18 cellular contexts compared by ENCODE assay signal in genomic region chr1:191648939-191649338, GRCh38.
DNase-seq lines count a peak whose midpoint lies in the region; ATAC-seq, FAIRE-seq and TF ChIP-seq lines count a peak whose summit lies in the region.
"Had no signal": no experiment of that assay in that cellular context is flagged by ENCODE, and none has a peak within 500 bp of the region (broad histone marks: within the 10 kb centered on the region; RNA-seq: fewer than 3 reads in every experiment).

No MANE protein-coding gene starts in this region.

- no peak for DNase-seq in RCC 7860 (ENCODE audit: low spot score)
- DNase-seq in kidney, result no peak
- no peak for DNase-seq in left lung
- DNase-seq in MG63, result no peak
- DNase-seq: BE2C; CD4-positive, alpha-beta T cell; CD8-positive, alpha-beta memory T cell; DMS 273 treated with DMSO at 0.1 percent for 48 hours; DMS53; DMS79 treated with DMSO at 0.1 percent for 48 hours; GOT3; HCEC 1CT had no signal

- H3K4me3 ChIP-seq in kidney (ENCODE audit: low read length in 2 of 2), result no peak overlapping the region
- H3K4me3 ChIP-seq in left lung, result no peak overlapping the region
- no peak overlapping the region for H3K4me3 ChIP-seq in MG63
- H3K4me3 ChIP-seq: BLaER1 treated with 17β-estradiol and CSF1 and Interleukin-3, amounts not matched to agents 10 nM and 100 nM had no signal

- intact Hi-C loops in kidney (cut with DNase I) (no loop called here), left lung (cut with DNase I) (no loop called here)

- peak; percentile 98 for FAIRE-seq in RCC 7860 (lab: Jason Lieb, UNC)
- peak; percentile 99 for FAIRE-seq in colon (lab: Jason Lieb, UNC)
- FAIRE-seq in kidney (lab: Jason Lieb, UNC), result peak; percentile 98
- FAIRE-seq: GM12892, H54 had no signal

- H3K4me1 ChIP-seq in kidney (ENCODE audit: control insufficient read depth in 1 of 2, insufficient read depth in 1 of 2, low read depth in 1 of 2, low read length in 2 of 2) (no peaks in the 10 kb centered on the region), left lung (no peaks in the 10 kb centered on the region)
- H3K4me1 ChIP-seq: BE2C had no signal

- no peak overlapping the region for H3K9ac ChIP-seq in kidney (ENCODE audit: low read length in 2 of 2)
- H3K9ac ChIP-seq: BLaER1 treated with 17β-estradiol and CSF1 and Interleukin-3, amounts not matched to agents 10 nM and 100 nM had no signal

- H3K9me3 ChIP-seq in kidney (ENCODE audit: control insufficient read depth in 1 of 2, low read length in 2 of 2) (no peaks in the 10 kb centered on the region), left lung (peaks cover 0 to 3% of the 10 kb centered on the region in 2 donors), MG63 (no peaks in the 10 kb centered on the region)
- H3K9me3 ChIP-seq: BE2C; BLaER1 treated with 17β-estradiol and CSF1 and Interleukin-3, amounts not matched to agents 10 nM and 100 nM had no signal

- TF ChIP-seq CTCF in kidney (IDR thresholded peaks at IDR 0.05; ENCODE audit: borderline replicate concordance, extremely low read depth, insufficient read depth) (no peak), left lung (IDR thresholded peaks at IDR 0.05) (no peak)

- ATAC-seq in HG03442 (IDR thresholded peaks at IDR 0.05; ENCODE audit: unreplicated experiment) (no peak), HG03108 (IDR thresholded peaks at IDR 0.05; ENCODE audit: unreplicated experiment) (no peak), left lung (no peak)

- H3K27me3 ChIP-seq in left lung (no peaks in the 10 kb centered on the region), MG63 (no peaks in the 10 kb centered on the region)
- H3K27me3 ChIP-seq: BE2C; BLaER1 treated with 17β-estradiol and CSF1 and Interleukin-3, amounts not matched to agents 10 nM and 100 nM had no signal

- no peaks in the 10 kb centered on the region for H3K36me3 ChIP-seq in kidney (ENCODE audit: control insufficient read depth in 1 of 2, insufficient read depth in 2 of 2, low read length in 2 of 2)
- no peaks in the 10 kb centered on the region for H3K36me3 ChIP-seq in left lung
- no peaks in the 10 kb centered on the region for H3K36me3 ChIP-seq in MG63
- H3K36me3 ChIP-seq: BE2C; BLaER1 treated with 17β-estradiol and CSF1 and Interleukin-3, amounts not matched to agents 10 nM and 100 nM had no signal

- H3K27ac ChIP-seq in kidney (ENCODE audit: low read depth in 2 of 2, low read length in 2 of 2) (no peak overlapping the region), left lung (no peak overlapping the region)
- H3K27ac ChIP-seq: BLaER1 treated with 17β-estradiol and CSF1 and Interleukin-3, amounts not matched to agents 10 nM and 100 nM had no signal
